25 cellular contexts compared by ENCODE assay signal in the genomic region with DNA sequence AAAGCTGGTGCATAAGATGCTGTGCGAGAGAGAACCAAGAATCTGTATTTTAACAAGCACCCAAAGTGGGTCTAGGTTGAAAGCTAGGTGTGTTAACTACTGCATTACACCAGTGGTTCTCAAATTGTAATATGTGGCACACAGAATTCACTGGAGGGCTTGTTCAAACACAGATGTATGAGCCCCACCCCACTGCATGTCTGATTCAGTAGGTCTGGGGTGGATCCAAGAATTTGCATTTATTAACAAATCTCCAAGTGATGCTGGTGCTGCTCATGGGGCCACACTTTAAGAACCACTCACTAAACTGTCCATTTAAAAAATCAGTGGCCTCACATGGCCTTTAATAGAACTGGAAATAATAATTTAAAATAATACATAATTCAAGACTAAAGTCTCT. TPM values are rescaled to one million over a fixed set of nuclear protein-coding genes. Genes with fewer than 3 reads are reported as not detected.
A peak's percentile ranks its signal among the peaks of the same experiment; 100 is the strongest.
DNase-seq lines count a peak whose midpoint lies in the region; ATAC-seq and TF ChIP-seq lines count a peak whose summit lies in the region.
"Had no signal": no experiment of that assay in that cellular context is flagged by ENCODE, and none has a peak within 500 bp of the region (broad histone marks: within the 10 kb centered on the region; RNA-seq: fewer than 3 reads in every experiment).

No MANE protein-coding gene starts in this region.

- H3K4me1 ChIP-seq in RWPE2 (ENCODE audit: insufficient read depth, poor library complexity, severe bottlenecking) (peaks cover 6% of the 10 kb centered on the region), skeletal muscle satellite cell (ENCODE audit: control insufficient read depth, insufficient read depth, low read length) (peaks cover 76% of the 10 kb centered on the region), lower lobe of right lung (peaks cover 33% of the 10 kb centered on the region)
- H3K4me1 ChIP-seq: Peyer's patch, sigmoid colon had no signal

- no peak overlapping the region for H3K27ac ChIP-seq in RWPE2 (ENCODE audit: poor library complexity, severe bottlenecking)
- H3K27ac ChIP-seq in lower lobe of right lung: no peak overlapping the region
- H3K27ac ChIP-seq: neural progenitor cell, testis had no signal

- H3K36me3 ChIP-seq in RWPE2 (ENCODE audit: low read depth) (peaks cover 25% of the 10 kb centered on the region), skeletal muscle satellite cell (ENCODE audit: insufficient read depth, low read length) (peaks cover 26% of the 10 kb centered on the region), lower lobe of right lung (no peaks in the 10 kb centered on the region)
- H3K36me3 ChIP-seq: esophagus muscularis mucosa, heart left ventricle, neural progenitor cell, Peyer's patch, sigmoid colon had no signal

- DNase-seq in EL: peak; percentile 64
- no peak for DNase-seq in RWPE2 (ENCODE audit: low spot score)
- peak; percentile 91 for DNase-seq in fibroblast of mammary gland (ENCODE audit: low read depth)
- DNase-seq in lower lobe of right lung: no peak
- no peak for DNase-seq in NCI-H2171 (lab: John Stamatoyannopoulos, UW)
- DNase-seq in GM03348 (ENCODE audit: low spot score): no peak
- DNase-seq: activated CD4-positive, alpha-beta T cell treated with anti-CD3 and anti-CD28 coated beads for 4 hours; activated naive CD4-positive, alpha-beta T cell treated with anti-CD3 and anti-CD28 coated beads, Interleukin-2, amount 50 U/mL, for 16 hours; activated T-cell treated with anti-CD3 and anti-CD28 coated beads, Interleukin-2, amount 50 U/mL, for 48 hours; aorta; COR-L47; effector CD8-positive, alpha-beta T cell; heart left ventricle; MM.1S; NCI-H1436 treated with DMSO at 0.1 percent for 48 hours; NCI-H524; Peyer's patch; sigmoid colon; T-helper 2 cell; testis had no signal

- peak; percentile 49; the same call in 2 of the 3 replicates for ATAC-seq in RWPE2 (ENCODE audit: low read depth)
- ATAC-seq in lower lobe of right lung: no peak
- ATAC-seq in GM21367 (IDR thresholded peaks at IDR 0.05; ENCODE audit: unreplicated experiment): no peak

- H3K4me2 ChIP-seq in skeletal muscle satellite cell (ENCODE audit: low read length): peak overlapping the region; percentile 56
- H3K4me2 ChIP-seq: neural progenitor cell had no signal

- H3K4me3 ChIP-seq in RWPE2 (ENCODE audit: severe bottlenecking) (no peak overlapping the region), fibroblast of mammary gland (ENCODE audit: control insufficient read depth, low read depth, low read length) (no peak overlapping the region), skeletal muscle satellite cell (ENCODE audit: low read length) (no peak overlapping the region), lower lobe of right lung (no peak overlapping the region)
- H3K4me3 ChIP-seq: esophagus muscularis mucosa, heart left ventricle, neural progenitor cell, Peyer's patch, sigmoid colon, SK-N-MC, testis had no signal

- H3K9ac ChIP-seq in skeletal muscle satellite cell (ENCODE audit: low read depth, low read length): no peak overlapping the region
- H3K9ac ChIP-seq: neural progenitor cell had no signal

- H3K9me3 ChIP-seq in RWPE2 (ENCODE audit: severe bottlenecking): no peaks in the 10 kb centered on the region
- H3K9me3 ChIP-seq in skeletal muscle satellite cell (replicated peaks; ENCODE audit: low read length): no peaks in the 10 kb centered on the region
- H3K9me3 ChIP-seq in lower lobe of right lung: no peaks in the 10 kb centered on the region
- H3K9me3 ChIP-seq: esophagus muscularis mucosa, heart left ventricle, Peyer's patch, sigmoid colon, testis had no signal

- intact Hi-C loops in lower lobe of right lung (cut with DNase I): no loop called here

- H3K27me3 ChIP-seq in RWPE2 (ENCODE audit: insufficient read depth, poor library complexity, severe bottlenecking): no peaks in the 10 kb centered on the region
- H3K27me3 ChIP-seq in skeletal muscle satellite cell (ENCODE audit: control insufficient read depth, insufficient read depth, low read length): no peaks in the 10 kb centered on the region
- H3K27me3 ChIP-seq in lower lobe of right lung (ENCODE audit: low read depth): no peaks in the 10 kb centered on the region
- H3K27me3 ChIP-seq: esophagus muscularis mucosa, heart left ventricle, neural progenitor cell, Peyer's patch, sigmoid colon, testis had no signal

- TF ChIP-seq CTCF in RWPE2 (IDR thresholded peaks at IDR 0.05; ENCODE audit: poor library complexity, severe bottlenecking): no peak
- no peak for TF ChIP-seq CTCF in fibroblast of mammary gland (conservative IDR thresholded peaks at IDR 0.05; ENCODE audit: control insufficient read depth, insufficient read depth, low read depth, low read length)
- TF ChIP-seq CTCF in lower lobe of right lung (IDR thresholded peaks at IDR 0.05): no peak

RNA-seq across cellular contexts. Expression of a gene that starts 40.4 kb away (rescaled TPM):
- total RNA-seq in skeletal muscle satellite cell (2012; rRNA removed): 91.3 and 120 TPM in 2 replicates
- total RNA-seq in lower lobe of right lung: 23.2 TPM

Comparison
In these comparisons a context has a peak if more than half of its experiments do, and no peak if none do; other contexts are left out.
1. DNase-seq: peak in EL (single experiment) and fibroblast of mammary gland (single experiment); none in RWPE2 (single experiment), lower lobe of right lung (single experiment), NCI-H2171 (single experiment) and GM03348 (single experiment).